17 cellular contexts compared by ENCODE assay signal in genomic region chr6:41728954-41729353, GRCh38. TPM values are rescaled to one million over a fixed set of nuclear protein-coding genes. Genes with fewer than 3 reads are reported as not detected.
DNase-seq lines count a peak whose midpoint lies in the region; ATAC-seq and TF ChIP-seq lines count a peak whose summit lies in the region.
"Had no signal": no experiment of that assay in that cellular context is flagged by ENCODE, and none has a peak within 500 bp of the region (broad histone marks: within the 10 kb centered on the region; RNA-seq: fewer than 3 reads in every experiment).

No MANE protein-coding gene starts in this region.

- POLR2A ChIA-PET in naive thymus-derived CD8-positive, alpha-beta T cell (lab: Charles Lee), result no interaction called here

- intact Hi-C loops in heart left ventricle (cut with DNase I) (no loop called here), Right ventricle myocardium inferior (cut with DNase I) (no loop called here)

- no peak for ATAC-seq in heart left ventricle
- ATAC-seq in Right ventricle myocardium inferior, result no peak
- no peak for ATAC-seq in central memory CD8-positive, alpha-beta T cell (replicated peaks; ENCODE audit: extremely low read depth, poor library complexity, severe bottlenecking)
- no peak for ATAC-seq in naive thymus-derived CD8-positive, alpha-beta T cell
- ATAC-seq in GM19455 (IDR thresholded peaks at IDR 0.05; ENCODE audit: unreplicated experiment), result no peak
- ATAC-seq: activated CD8-positive, alpha-beta memory T cell treated with anti-CD3 and anti-CD28 coated beads, Interleukin-2, amount 10 ng/mL, durations not matched to agents 7 days and 5 days had no signal

- H3K27ac ChIP-seq in heart left ventricle, result peak overlapping the region in 8 of 12 donors; percentile 10 to 75 (median 53)
- H3K27ac ChIP-seq in urinary bladder (ENCODE audit: low read depth), result peak overlapping the region; percentile 3
- H3K27ac ChIP-seq: KMS-11, uterus, WERI-Rb-1 had no signal

- H3K4me1 ChIP-seq in heart left ventricle (peaks cover 29 to 98% (median 82%) of the 10 kb centered on the region in 12 donors), urinary bladder (ENCODE audit: insufficient read depth) (peaks cover 2% of the 10 kb centered on the region)

- peaks cover 0 to 3% (median 0%) of the 10 kb centered on the region in 9 donors for H3K36me3 ChIP-seq in heart left ventricle
- no peaks in the 10 kb centered on the region for H3K36me3 ChIP-seq in urinary bladder (ENCODE audit: insufficient read depth)
- H3K36me3 ChIP-seq: uterus, WERI-Rb-1 had no signal

- H3K4me1 Mint-ChIP-seq in central memory CD8-positive, alpha-beta T cell, result peaks cover 57% of the 10 kb centered on the region
- peaks cover 18 to 97% (median 54%) of the 10 kb centered on the region in 4 donors for H3K4me1 Mint-ChIP-seq in naive thymus-derived CD8-positive, alpha-beta T cell

- H3K9me3 ChIP-seq in heart left ventricle, result no peaks in the 10 kb centered on the region
- H3K9me3 ChIP-seq: uterus had no signal

- H3K9me3 Mint-ChIP-seq in central memory CD8-positive, alpha-beta T cell, result no peaks in the 10 kb centered on the region
- no peaks in the 10 kb centered on the region for H3K9me3 Mint-ChIP-seq in naive thymus-derived CD8-positive, alpha-beta T cell

- TF ChIP-seq CTCF in heart left ventricle (IDR thresholded peaks at IDR 0.05), result no peak

- H3K27me3 ChIP-seq in heart left ventricle, result no peaks in the 10 kb centered on the region
- H3K27me3 ChIP-seq: uterus had no signal

- DNase-seq in heart left ventricle, result peak in 1 of 5 donors; percentile 54
- DNase-seq in Right ventricle myocardium inferior (ENCODE audit: missing footprints), result no peak
- DNase-seq in central memory CD8-positive, alpha-beta T cell (ENCODE audit: low spot score in 2 of 2), result no peak
- DNase-seq in naive thymus-derived CD8-positive, alpha-beta T cell, result no peak
- DNase-seq in middle frontal gyrus (ENCODE audit: extremely low spot score, low spot score), result no peak
- DNase-seq in T-helper 1 cell, result no peak
- DNase-seq: activated CD8-positive, alpha-beta memory T cell treated with anti-CD3 and anti-CD28 coated beads, Interleukin-2, amount 10 ng/mL, durations not matched to agents 7 days and 5 days; DMS 273 treated with DMSO at 0.1 percent for 48 hours; foreskin melanocyte; NCI-H226; stimulated activated CD4-positive, alpha-beta T cell treated with anti-CD3 and anti-CD28 coated beads, Interleukin-1b, Interleukin-23, amount 100 ng/mL, for 48 hours; uterus; WERI-Rb-1 had no signal

- H3K4me3 Mint-ChIP-seq in central memory CD8-positive, alpha-beta T cell, result peak overlapping the region; percentile 37
- peak overlapping the region in 4 of 10 donors; percentile 20 to 61 (median 37) for H3K4me3 Mint-ChIP-seq in naive thymus-derived CD8-positive, alpha-beta T cell
- H3K4me3 Mint-ChIP-seq: activated CD8-positive, alpha-beta memory T cell treated with anti-CD3 and anti-CD28 coated beads, Interleukin-2, amount 10 ng/mL, durations not matched to agents 7 days and 5 days had no signal

- WGBS in heart left ventricle, 4 donors, result 78 to 90% (median 83%) methylated on average over 7 of the region's 7 CpGs
- WGBS in urinary bladder, result 94% methylated on average over 7 of the region's 7 CpGs

- H3K27ac Mint-ChIP-seq in central memory CD8-positive, alpha-beta T cell (ENCODE audit: low read depth), result peak overlapping the region; percentile 61
- H3K27ac Mint-ChIP-seq in naive thymus-derived CD8-positive, alpha-beta T cell, result peak overlapping the region in 7 of 10 donors; percentile 19 to 76 (median 72)

- H3K36me3 Mint-ChIP-seq in central memory CD8-positive, alpha-beta T cell (ENCODE audit: insufficient read depth), result peaks cover 13% of the 10 kb centered on the region
- no peaks in the 10 kb centered on the region for H3K36me3 Mint-ChIP-seq in naive thymus-derived CD8-positive, alpha-beta T cell
- H3K36me3 Mint-ChIP-seq: activated CD8-positive, alpha-beta memory T cell treated with anti-CD3 and anti-CD28 coated beads, Interleukin-2, amount 10 ng/mL, durations not matched to agents 7 days and 5 days had no signal

- no peaks in the 10 kb centered on the region for H3K27me3 Mint-ChIP-seq in central memory CD8-positive, alpha-beta T cell
- no peaks in the 10 kb centered on the region for H3K27me3 Mint-ChIP-seq in naive thymus-derived CD8-positive, alpha-beta T cell
- H3K27me3 Mint-ChIP-seq: activated CD8-positive, alpha-beta memory T cell treated with anti-CD3 and anti-CD28 coated beads, Interleukin-2, amount 10 ng/mL, durations not matched to agents 7 days and 5 days had no signal

- no peak overlapping the region for H3K4me3 ChIP-seq in heart left ventricle
- no peak overlapping the region for H3K4me3 ChIP-seq in urinary bladder (ENCODE audit: low read depth, low read length)
- H3K4me3 ChIP-seq: uterus had no signal

- no peak for TF ChIP-seq POLR2A in heart left ventricle (IDR thresholded peaks at IDR 0.05)

RNA-seq across cellular contexts. Expression of gene TFEB, which starts 6.5 kb away (rescaled TPM):
- total RNA-seq in heart left ventricle, result 10 to 100 TPM; 26.2 to 47.2 (median 41.1) TPM
- 10 to 100 TPM; 37.7 to 40.1 TPM for polyA plus RNA-seq in heart left ventricle
- 39.5 TPM for total RNA-seq in Right ventricle myocardium inferior
- 10 to 100 TPM in 1 of 2 experiments, 1 to 10 TPM in 1; 9.2 to 10.8 TPM for total RNA-seq in naive thymus-derived CD8-positive, alpha-beta T cell
- polyA plus RNA-seq in naive thymus-derived CD8-positive, alpha-beta T cell, result 1 to 10 TPM; 2.6 to 9.4 (median 6.1) TPM
- 4.3 TPM for total RNA-seq in urinary bladder
- 25.4 TPM for polyA plus RNA-seq in urinary bladder

RNA-seq across cellular contexts. Expression of gene PGC, which starts 18.2 kb away (rescaled TPM):
- total RNA-seq in heart left ventricle (not detected), Right ventricle myocardium inferior (not detected), urinary bladder (not detected)
- polyA plus RNA-seq in heart left ventricle (1 to 10 TPM in 1 of 2 donors, not detected in 1; 1.1 TPM), urinary bladder (not detected)
- not detected for total RNA-seq in naive thymus-derived CD8-positive, alpha-beta T cell
- polyA plus RNA-seq in naive thymus-derived CD8-positive, alpha-beta T cell, result not detected
- total RNA-seq: activated CD8-positive, alpha-beta memory T cell treated with anti-CD3 and anti-CD28 coated beads, Interleukin-2, amount 10 ng/mL, durations not matched to agents 7 days and 5 days; bronchial epithelial cell had no signal

RNA-seq across cellular contexts. Expression of gene FRS3, which starts 50.7 kb away (rescaled TPM):
- total RNA-seq in heart left ventricle (1 to 10 TPM; 3.8 to 6.8 (median 5.1) TPM), Right ventricle myocardium inferior (5.1 TPM), urinary bladder (1.9 TPM)
- polyA plus RNA-seq in heart left ventricle (1 to 10 TPM; 3.2 to 5.7 TPM), urinary bladder (7.4 TPM)
- 1 to 10 TPM; 7.5 to 7.6 TPM for total RNA-seq in naive thymus-derived CD8-positive, alpha-beta T cell
- 1 to 10 TPM in 2 of 3 donors, under 1 TPM in 1; 0.91 to 2.8 (median 2.1) TPM for polyA plus RNA-seq in naive thymus-derived CD8-positive, alpha-beta T cell

RNA-seq across cellular contexts. Expression of gene PRICKLE4, which starts 51.6 kb away (rescaled TPM):
- total RNA-seq in heart left ventricle (1 to 10 TPM; 1.1 to 3.7 (median 1.9) TPM), Right ventricle myocardium inferior (3.3 TPM), urinary bladder (3.1 TPM)
- polyA plus RNA-seq in heart left ventricle (1 to 10 TPM; 1.9 to 3.9 TPM), urinary bladder (3.7 TPM)
- total RNA-seq in naive thymus-derived CD8-positive, alpha-beta T cell, result not detected
- not detected for polyA plus RNA-seq in naive thymus-derived CD8-positive, alpha-beta T cell
- total RNA-seq: activated CD8-positive, alpha-beta memory T cell treated with anti-CD3 and anti-CD28 coated beads, Interleukin-2, amount 10 ng/mL, durations not matched to agents 7 days and 5 days had no signal

RNA-seq across cellular contexts. Expression of gene TOMM6, which starts 58.5 kb away (rescaled TPM):
- total RNA-seq in heart left ventricle (100 to 1,000 TPM; 158 to 225 (median 182) TPM), Right ventricle myocardium inferior (226 TPM), urinary bladder (34.4 TPM)
- polyA plus RNA-seq in heart left ventricle (100 to 1,000 TPM; 171 to 277 TPM), urinary bladder (181 TPM)
- 100 to 1,000 TPM; 134 to 135 TPM for total RNA-seq in naive thymus-derived CD8-positive, alpha-beta T cell
- polyA plus RNA-seq in naive thymus-derived CD8-positive, alpha-beta T cell, result 100 to 1,000 TPM; 433 to 440 (median 433) TPM
